ENCODE assay signal across 23 cellular contexts in the genomic region with DNA sequence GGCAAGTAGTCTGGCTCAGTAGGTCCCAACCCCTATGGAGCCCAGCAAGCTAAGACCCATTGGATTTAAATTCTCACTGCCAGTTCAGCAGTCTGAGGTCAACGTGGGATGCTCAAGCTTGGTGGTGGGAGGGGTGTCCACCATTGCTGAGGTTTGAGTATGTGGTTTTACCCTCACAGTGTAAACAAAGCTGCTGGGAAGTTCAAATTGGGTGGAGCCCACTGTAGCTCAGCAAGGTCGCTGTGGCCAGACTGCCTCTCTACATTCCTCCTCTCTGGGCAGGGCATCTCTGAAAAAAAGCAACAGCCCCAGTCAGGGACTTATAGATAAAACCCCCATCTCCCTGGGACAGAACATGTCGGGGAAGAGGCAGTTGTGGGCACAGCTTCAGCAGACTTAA.
"Had no signal": no experiment of that assay in that cellular context is flagged by ENCODE, and none has a peak within 500 bp of the region (broad histone marks: within the 10 kb centered on the region; RNA-seq: fewer than 3 reads in every experiment).

No MANE protein-coding gene starts in this region.

- H3K9me3 ChIP-seq: ascending aorta, colonic mucosa had no signal

- DNase-seq: activated CD4-positive, alpha-beta T cell treated with anti-CD3 and anti-CD28 coated beads, Interleukin-2, amount 10 ng/mL, durations not matched to agents 24 days and 14 days; activated CD4-positive, alpha-beta T cell treated with anti-CD3 and anti-CD28 coated beads, Interleukin-2, amount 50 U/mL, for 4 hours; activated CD8-positive, alpha-beta T cell treated with anti-CD3 and anti-CD28 coated beads for 36 hours; activated gamma-delta T cell; activated naive CD4-positive, alpha-beta T cell treated with Interleukin-2 at 50 U/mL for 16 hours; activated naive CD8-positive, alpha-beta T cell treated with anti-CD3 and anti-CD28 coated beads, Interleukin-2, amount 10 ng/mL, durations not matched to agents 7 days and 5 days; activated T-cell treated with anti-CD3 and anti-CD28 coated beads, Interleukin-2, amount 50 U/mL, for 24 hours; amygdala; colonic mucosa; NCI-H1105; NCI-H1417 treated with DMSO at 0.1 percent for 48 hours; NCI-H187 treated with DMSO at 0.1 percent for 48 hours; NCI-H2081; NCI-H345; NCI-H510A; NCI-H526; NCI-H748 treated with DMSO at 0.1 percent for 48 hours; PC-9; SIG-M5; SW 1271; T1000 had no signal

- H3K4me3 ChIP-seq: ascending aorta, cardiac muscle cell, colonic mucosa, PC-9 had no signal
